22 cellular contexts compared by ENCODE assay signal in the genomic region with DNA sequence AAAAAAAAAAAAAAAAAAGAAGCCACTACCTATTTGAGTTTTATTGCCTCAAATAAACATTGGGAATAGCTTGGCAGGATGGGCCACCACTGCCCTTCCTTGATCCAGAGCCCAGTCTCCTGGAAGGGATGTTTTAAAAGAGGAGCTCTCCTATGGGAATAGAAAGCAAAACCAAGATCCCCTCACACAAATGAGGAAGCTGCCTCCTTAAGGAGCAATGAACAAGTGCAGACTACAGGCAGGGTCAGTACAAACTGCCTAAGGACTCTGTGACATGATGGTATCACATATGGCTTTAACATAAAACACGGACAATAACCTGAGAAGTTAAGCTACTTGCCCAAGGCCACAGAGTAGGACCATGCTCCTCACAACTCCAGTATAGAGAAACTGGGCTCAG.
"Had no signal": no experiment of that assay in that cellular context is flagged by ENCODE, and none has a peak within 500 bp of the region (broad histone marks: within the 10 kb centered on the region; RNA-seq: fewer than 3 reads in every experiment).

No MANE protein-coding gene starts in this region.

- ATAC-seq: activated CD8-positive, alpha-beta T cell treated with anti-CD3 and anti-CD28 coated beads, Interleukin-2, amount 10 ng/mL, durations not matched to agents 7 days and 5 days; left ventricle myocardium superior; natural killer cell; WTC11 had no signal

- H3K4me3 ChIP-seq: esophagus squamous epithelium, tibial artery, vagina had no signal

- H3K27ac ChIP-seq: esophagus squamous epithelium, neutrophil, parathyroid adenoma, tibial artery, vagina had no signal

- H3K9ac ChIP-seq: parathyroid adenoma had no signal

- H3K79me2 ChIP-seq: parathyroid adenoma had no signal

- H3K9me3 ChIP-seq: esophagus squamous epithelium, neutrophil, tibial artery, vagina had no signal

- H3K36me3 ChIP-seq: esophagus squamous epithelium, neutrophil, tibial artery, vagina had no signal

- H2AFZ ChIP-seq: parathyroid adenoma had no signal

- H3K4me1 ChIP-seq: parathyroid adenoma had no signal

- DNase-seq: activated CD4-positive, alpha-beta T cell treated with anti-CD3 and anti-CD28 coated beads, Interleukin-2, amount 10 ng/mL, durations not matched to agents 24 days and 14 days; activated CD8-positive, alpha-beta memory T cell treated with anti-CD3 and anti-CD28 coated beads, Interleukin-2, amount 50 U/mL, for 4 hours; activated CD8-positive, alpha-beta T cell treated with anti-CD3 and anti-CD28 coated beads, Interleukin-2, amount 10 ng/mL, durations not matched to agents 7 days and 5 days; activated gamma-delta T cell; activated naive CD8-positive, alpha-beta T cell treated with anti-CD3 and anti-CD28 coated beads for 36 hours; activated T-cell treated with anti-CD3 and anti-CD28 coated beads, Interleukin-2, amount 50 U/mL, for 48 hours; amygdala; central memory CD4-positive, alpha-beta T cell; cortex of kidney; effector CD4-positive, alpha-beta T cell; esophagus squamous epithelium; hippocampal formation; left ventricle myocardium superior; mesenchymal stem cell; natural killer cell; stimulated activated naive B cell treated with anti-CD40 and anti-IgM and Interleukin-4, amounts not matched to agents 10 μg/mL and 1 μg/mL and 100 μg/mL, for 72 hours; T1000; tibial artery had no signal

- H3K27me3 ChIP-seq: esophagus squamous epithelium, tibial artery, vagina had no signal
